ENCODE assay signal across 20 cellular contexts in genomic region chr17:2613089-2613808, GRCh38. TPM values are rescaled to one million over a fixed set of nuclear protein-coding genes. Genes with fewer than 3 reads are reported as not detected.
DNase-seq lines count a peak whose midpoint lies in the region; ATAC-seq and TF ChIP-seq lines count a peak whose summit lies in the region.
"Had no signal": no experiment of that assay in that cellular context is flagged by ENCODE, and none has a peak within 500 bp of the region (broad histone marks: within the 10 kb centered on the region; RNA-seq: fewer than 3 reads in every experiment).

No MANE protein-coding gene starts in this region.

- H3K27ac Mint-ChIP-seq in endodermal cell: no peak overlapping the region
- H3K27ac Mint-ChIP-seq: HFFc6 had no signal

- H3K27me3 ChIP-seq in heart right ventricle (no peaks in the 10 kb centered on the region), endodermal cell (ENCODE audit: control insufficient read depth, insufficient read depth, low read length, poor library complexity, severe bottlenecking) (no peaks in the 10 kb centered on the region), mesendoderm (ENCODE audit: insufficient read depth, low read length, poor library complexity) (no peaks in the 10 kb centered on the region), aorta (ENCODE audit: control insufficient read depth in 1 of 2, insufficient read depth in 2 of 2, low read length in 1 of 2) (no peaks in the 10 kb centered on the region)

- no peaks in the 10 kb centered on the region for H3K27me3 Mint-ChIP-seq in endodermal cell (ENCODE audit: insufficient read depth)
- H3K27me3 Mint-ChIP-seq: CD8-positive, alpha-beta memory T cell had no signal

- H3K9me3 ChIP-seq in heart right ventricle (no peaks in the 10 kb centered on the region), endodermal cell (ENCODE audit: control insufficient read depth, low read length) (no peaks in the 10 kb centered on the region), aorta (ENCODE audit: control insufficient read depth, low read length) (no peaks in the 10 kb centered on the region)

- intact Hi-C loops in heart right ventricle (cut with DNase I) (no loop called here), cardiac septum (cut with DNase I) (no loop called here), aorta (cut with DNase I) (no loop called here)

- ATAC-seq in heart right ventricle (peak in 6 of 8 donors; percentile 9 to 53 (median 24)), aorta (ENCODE audit: low FRiP score) (peak; percentile 48), GM21367 (IDR thresholded peaks at IDR 0.05; ENCODE audit: unreplicated experiment) (no peak)

- TF ChIP-seq CTCF in heart right ventricle (IDR thresholded peaks at IDR 0.05) (no peak), endodermal cell (conservative IDR thresholded peaks at IDR 0.05) (no peak)

- no peak overlapping the region for H3K4me2 ChIP-seq in mesendoderm (ENCODE audit: low read length)

- no peak overlapping the region for H2BK15ac ChIP-seq in mesendoderm (replicated peaks; ENCODE audit: low read depth)

- H3K79me2 ChIP-seq in mesendoderm (ENCODE audit: control insufficient read depth, insufficient read depth, low read length): peaks cover 87% of the 10 kb centered on the region

- peaks cover 0 to 89% (median 51%) of the 10 kb centered on the region in 9 donors for H3K4me1 ChIP-seq in heart right ventricle
- H3K4me1 ChIP-seq in endodermal cell (ENCODE audit: control insufficient read depth, insufficient read depth, low read length): peaks cover 10% of the 10 kb centered on the region
- peaks cover 2% of the 10 kb centered on the region for H3K4me1 ChIP-seq in mesendoderm (ENCODE audit: control insufficient read depth, low read depth, low read length)
- H3K4me1 ChIP-seq in aorta (ENCODE audit: control insufficient read depth in 1 of 2, insufficient read depth in 2 of 2, low read length in 2 of 2): peaks cover 2 to 4% of the 10 kb centered on the region in 2 donors

- H2BK5ac ChIP-seq in mesendoderm (ENCODE audit: low read length): no peak overlapping the region

- H3K4me3 Mint-ChIP-seq in endodermal cell: no peak overlapping the region
- H3K4me3 Mint-ChIP-seq: HFFc6 had no signal

- H3K79me1 ChIP-seq in mesendoderm (ENCODE audit: low read length): peaks cover 4% of the 10 kb centered on the region

- H3K4me3 ChIP-seq in heart right ventricle: no peak overlapping the region
- no peak overlapping the region for H3K4me3 ChIP-seq in endodermal cell (ENCODE audit: low read length)
- no peak overlapping the region for H3K4me3 ChIP-seq in mesendoderm (ENCODE audit: low read length)
- no peak overlapping the region for H3K4me3 ChIP-seq in aorta (ENCODE audit: low read length in 2 of 2)
- H3K4me3 ChIP-seq: SK-N-MC had no signal

- no peak overlapping the region for H4K8ac ChIP-seq in mesendoderm (ENCODE audit: low read depth, low read length)

- H3K56ac ChIP-seq in mesendoderm (ENCODE audit: low read length): no peak overlapping the region

- H2AK5ac ChIP-seq in mesendoderm (ENCODE audit: low read length): no peak overlapping the region

- H3K36me3 ChIP-seq in heart right ventricle (peaks cover 0 to 12% (median 0%) of the 10 kb centered on the region in 9 donors), endodermal cell (ENCODE audit: control insufficient read depth, insufficient read depth, low read length) (peaks cover 40% of the 10 kb centered on the region), mesendoderm (ENCODE audit: control insufficient read depth, insufficient read depth, low read length) (peaks cover 3% of the 10 kb centered on the region), aorta (ENCODE audit: control insufficient read depth in 1 of 2, insufficient read depth in 2 of 2, low read length in 1 of 2) (no peaks in the 10 kb centered on the region)

- H4K5ac ChIP-seq in mesendoderm (ENCODE audit: low read length): no peak overlapping the region

- H3K27ac ChIP-seq in heart right ventricle (no peak overlapping the region), endodermal cell (ENCODE audit: low read depth, low read length) (no peak overlapping the region), mesendoderm (ENCODE audit: low read depth, low read length) (peak overlapping the region; percentile 51), aorta (ENCODE audit: low read depth in 1 of 2, low read length in 2 of 2) (no peak overlapping the region)
- H3K27ac ChIP-seq: C4-2B, SK-N-MC had no signal

- H3K9me3 Mint-ChIP-seq in endodermal cell: no peaks in the 10 kb centered on the region
- H3K9me3 Mint-ChIP-seq: CD8-positive, alpha-beta memory T cell; HFFc6 had no signal

- H3K9ac ChIP-seq in endodermal cell (ENCODE audit: extremely low read depth, low read length, poor library complexity, severe bottlenecking) (no peak overlapping the region), mesendoderm (ENCODE audit: low read length) (no peak overlapping the region)

- DNase-seq in heart right ventricle (no peak), cardiac septum (ENCODE audit: low spot score) (no peak), endodermal cell (peak; percentile 49), mesendoderm (no peak), aorta (no peak), DMS79 treated with DMSO at 0.1 percent for 48 hours (lab: John Stamatoyannopoulos, UW) (no peak)
- DNase-seq: CD8-positive, alpha-beta memory T cell; GDM1; HFFc6; KBM-7; MM.1S; NCI-H1048; NCI-H1417 treated with DMSO at 0.1 percent for 48 hours; NCI-H187; NCI-H446; NCI-H526; SHP77 treated with DMSO at 0.1 percent for 48 hours had no signal

- H3K4ac ChIP-seq in mesendoderm (ENCODE audit: low read depth, low read length): no peak overlapping the region

- no peak overlapping the region for H3K18ac ChIP-seq in mesendoderm (ENCODE audit: low read length)

- peaks cover 22% of the 10 kb centered on the region for H3K36me3 Mint-ChIP-seq in endodermal cell (ENCODE audit: low read depth)

- H3K23ac ChIP-seq in mesendoderm (ENCODE audit: low read length): no peak overlapping the region

- no peak overlapping the region for H2BK120ac ChIP-seq in mesendoderm (ENCODE audit: low read depth, low read length)

- WGBS in heart right ventricle, 2 donors: 83 to 87% methylated on average over 17 of the region's 17 CpGs
- 93 to 96% methylated on average over 11 to 17 of the region's 17 CpGs for WGBS in endodermal cell (ENCODE audit: insufficient coverage in 1 of 2, insufficient read length in 1 of 2), 2 experiments
- WGBS in mesendoderm (ENCODE audit: extremely low coverage, insufficient coverage, low lambda C conversion rate): no CpG with 5 or more reads among the region's 17 CpGs
- 88% methylated on average over 16 to 17 of the region's 17 CpGs for WGBS in aorta, 2 donors

- H3K4me1 Mint-ChIP-seq in endodermal cell: peaks cover 28% of the 10 kb centered on the region

RNA-seq across cellular contexts. Expression of gene PAFAH1B1, which starts 19.8 kb away (rescaled TPM):
- total RNA-seq in heart right ventricle (100 to 1,000 TPM; 113 to 155 (median 132) TPM), cardiac septum (142 TPM), endodermal cell (100 to 1,000 TPM; 157 to 200 TPM), aorta (100 to 1,000 TPM; 157 to 176 TPM)
- polyA plus RNA-seq in heart right ventricle (10 to 100 TPM; 39.3 to 42.4 TPM), aorta (10 to 100 TPM; 47.0 to 66.0 TPM)
- 177 TPM for polyA plus RNA-seq in endodermal cell (2013, experiment 1 of 2)
- polyA plus RNA-seq in endodermal cell (2013, experiment 2 of 2): 172 TPM
- polyA plus RNA-seq in mesendoderm (2013, experiment 1 of 2): 66.9 TPM
- 65.3 TPM for polyA plus RNA-seq in mesendoderm (2013, experiment 2 of 2)
